Comparison of ENCODE assay signal across 33 cellular contexts in the genomic region with DNA sequence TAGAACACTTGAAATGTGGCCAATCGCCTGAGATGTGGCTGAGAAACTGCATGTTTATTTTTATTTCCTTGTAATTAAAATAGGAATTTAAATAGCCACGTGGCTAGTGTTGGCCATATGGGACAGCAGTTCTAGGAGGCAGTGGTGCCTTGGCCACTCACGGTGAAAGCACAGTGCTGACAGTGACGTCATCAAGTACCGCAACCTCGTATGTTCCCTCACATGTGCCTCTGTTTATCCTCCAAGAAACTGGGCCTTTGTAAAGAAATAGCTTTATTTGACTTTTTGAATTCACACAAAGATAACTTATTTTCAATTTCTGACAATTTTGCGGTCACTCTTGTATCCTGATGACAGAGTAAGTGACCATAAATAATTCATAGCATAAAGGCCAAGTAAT.
DNase-seq lines count a peak whose midpoint lies in the region; ATAC-seq, FAIRE-seq and TF ChIP-seq lines count a peak whose summit lies in the region.
"Had no signal": no experiment of that assay in that cellular context is flagged by ENCODE, and none has a peak within 500 bp of the region (broad histone marks: within the 10 kb centered on the region; RNA-seq: fewer than 3 reads in every experiment).

No MANE protein-coding gene starts in this region.

- POLR2A ChIA-PET in HepG2 (lab: Yijun Ruan, JAX) (no interaction called here), HEK293 (lab: Yijun Ruan, JAX) (no interaction called here)

- no peak overlapping the region for H3K9ac ChIP-seq in HepG2 (ENCODE audit: insufficient read depth, low read depth, low read length)
- H3K9ac ChIP-seq: BLaER1; BLaER1 treated with 17β-estradiol and CSF1 and Interleukin-3, amounts not matched to agents 10 nM and 100 nM had no signal

- H3K4me3 ChIP-seq in HepG2 (replicated peaks in 1 of 3; ENCODE audit: insufficient read depth in 1 of 3, low read depth in 2 of 3, low read length in 3 of 3), result no peak overlapping the region
- no peak overlapping the region for H3K4me3 ChIP-seq in right lobe of liver
- H3K4me3 ChIP-seq in HEK293 (ENCODE audit: low read depth, low read length), result no peak overlapping the region
- H3K4me3 ChIP-seq: A549; BLaER1; BLaER1 treated with 17β-estradiol and CSF1 and Interleukin-3, amounts not matched to agents 10 nM and 100 nM had no signal

- in situ Hi-C loops in HepG2 (cut with HindIII; ENCODE audit: extremely low pct_ligation_motif_present, low pct_unique_long_range_greater_than_20kb), result no loop called here
- in situ Hi-C loops in SK-MEL-5 (cut with HindIII; ENCODE audit: low pct_unique_long_range_greater_than_20kb, low sequenced_read_pairs), result no loop called here

- no peak for DNase-seq in HepG2 (ENCODE audit: low spot score)
- no peak for DNase-seq in right lobe of liver
- peak; percentile 6 for DNase-seq in SK-MEL-5 (ENCODE audit: low read depth, low spot score)
- no peak for DNase-seq in putamen (ENCODE audit: low spot score)
- DNase-seq in activated CD8-positive, alpha-beta memory T cell treated with anti-CD3 and anti-CD28 coated beads for 24 hours, result no peak
- DNase-seq: 8988T; ACHN; AML-193; BE2C; C1 segment of cervical spinal cord; Caco-2; Calu3; CD4-positive, alpha-beta memory T cell; CD4-positive, alpha-beta T cell; CD4-positive, CD25-positive, alpha-beta regulatory T cell; CD8-positive, alpha-beta memory T cell; CD8-positive, alpha-beta T cell; COR-L47; DMS 273 treated with DMSO at 0.1 percent for 48 hours; DMS153; DMS53; DMS79; DMS79 treated with DMSO at 0.1 percent for 48 hours; DND-41; EL had no signal

- TF ChIP-seq POLR2A in HepG2 (IDR thresholded peaks at IDR 0.05; ENCODE audit: insufficient read depth in 1 of 2, low read depth in 2 of 2, low read length in 2 of 2) (no peak), right lobe of liver (IDR thresholded peaks at IDR 0.05) (no peak)

- no peaks in the 10 kb centered on the region for H3K79me2 ChIP-seq in HepG2 (ENCODE audit: insufficient read depth, low read length)

- H4K20me1 ChIP-seq in HepG2 (ENCODE audit: insufficient read depth, low read length), result no peaks in the 10 kb centered on the region
- H4K20me1 ChIP-seq: BLaER1; BLaER1 treated with 17β-estradiol and CSF1 and Interleukin-3, amounts not matched to agents 10 nM and 100 nM had no signal

- no peak overlapping the region for H2AFZ ChIP-seq in HepG2 (ENCODE audit: low read length)

- ATAC-seq in HepG2 (no peak), right lobe of liver (no peak)
- ATAC-seq: A549; CD8-positive, alpha-beta T cell had no signal

- H3K4me1 ChIP-seq in HepG2 (ENCODE audit: insufficient read depth, low read length), result no peaks in the 10 kb centered on the region
- no peaks in the 10 kb centered on the region for H3K4me1 ChIP-seq in right lobe of liver
- no peaks in the 10 kb centered on the region for H3K4me1 ChIP-seq in HEK293 (ENCODE audit: control insufficient read depth, insufficient read depth, low read length)
- H3K4me1 ChIP-seq: A549; BE2C; BLaER1; BLaER1 treated with 17β-estradiol and CSF1 and Interleukin-3, amounts not matched to agents 10 nM and 100 nM; Caco-2 had no signal

- TF ChIP-seq CTCF in HepG2 (CRISPR knock-in tag; IDR thresholded peaks at IDR 0.05) (no peak), right lobe of liver (IDR thresholded peaks at IDR 0.05) (no peak), HEK293 (tag by site-specific recombination; IDR thresholded peaks at IDR 0.05) (no peak)

- H3K27ac ChIP-seq in HepG2 (ENCODE audit: extremely low read length, insufficient read depth, low read length) (no peak overlapping the region), right lobe of liver (no peak overlapping the region), HEK293 (ENCODE audit: extremely low read depth, low read depth, low read length) (no peak overlapping the region)
- H3K27ac ChIP-seq: 22Rv1; A549; BLaER1; BLaER1 treated with 17β-estradiol and CSF1 and Interleukin-3, amounts not matched to agents 10 nM and 100 nM; C4-2B had no signal

- no TSS peak for BruUV-seq in HepG2 (replicated peaks; lab: Mats Ljungman, UMichigan)

- WGBS in HepG2 (ENCODE audit: low lambda C conversion rate), result 43% methylated on average over 7 of the region's 7 CpGs
- 60% methylated on average over 7 of the region's 7 CpGs for WGBS in right lobe of liver (ENCODE audit: insufficient coverage, low coverage, low lambda C conversion rate, missing lambda C conversion rate)

- no peak for TF ChIP-seq RAD21 in HepG2 (CRISPR knock-in tag; IDR thresholded peaks at IDR 0.05)

- no peak overlapping the region for H3K4me2 ChIP-seq in HepG2 (ENCODE audit: low read depth, low read length)
- H3K4me2 ChIP-seq: A549; BLaER1; BLaER1 treated with 17β-estradiol and CSF1 and Interleukin-3, amounts not matched to agents 10 nM and 100 nM had no signal

- no peaks in the 10 kb centered on the region for H3K27me3 ChIP-seq in HepG2 (ENCODE audit: control insufficient read depth in 1 of 2, insufficient read depth in 2 of 2, low read length in 2 of 2)
- H3K27me3 ChIP-seq in right lobe of liver, result no peaks in the 10 kb centered on the region
- H3K27me3 ChIP-seq: BE2C; BLaER1; BLaER1 treated with 17β-estradiol and CSF1 and Interleukin-3, amounts not matched to agents 10 nM and 100 nM had no signal

- H3K36me3 ChIP-seq in HepG2 (replicated peaks in 1 of 2; ENCODE audit: control insufficient read depth in 1 of 2, insufficient read depth in 2 of 2, low read length in 2 of 2), result no peaks in the 10 kb centered on the region
- H3K36me3 ChIP-seq in right lobe of liver, result no peaks in the 10 kb centered on the region
- H3K36me3 ChIP-seq in HEK293 (ENCODE audit: control insufficient read depth in 2 of 2, insufficient read depth in 1 of 2, low read length in 2 of 2), result no peaks in the 10 kb centered on the region
- H3K36me3 ChIP-seq: BE2C; BLaER1; BLaER1 treated with 17β-estradiol and CSF1 and Interleukin-3, amounts not matched to agents 10 nM and 100 nM had no signal

- intact Hi-C loops in HepG2 (cut with micrococcal nuclease; ENCODE audit: unreplicated experiment), result no loop called here
- intact Hi-C loops in right lobe of liver (cut with DNase I), result no loop called here

- TF ChIP-seq EP300 in HepG2 (IDR thresholded peaks at IDR 0.05; ENCODE audit: low read depth in 2 of 2, low read length in 2 of 2) (no peak), HepG2 (CRISPR knock-in tag; IDR thresholded peaks at IDR 0.05; ENCODE audit: borderline replicate concordance) (no peak)

- no peaks in the 10 kb centered on the region for H3K9me3 ChIP-seq in HepG2 (ENCODE audit: low read length)
- H3K9me3 ChIP-seq in right lobe of liver, result no peaks in the 10 kb centered on the region
- no peaks in the 10 kb centered on the region for H3K9me3 ChIP-seq in HEK293 (ENCODE audit: control insufficient read depth, insufficient read depth, low read depth, low read length)
- H3K9me3 ChIP-seq: BE2C, BLaER1, Caco-2 had no signal

- CTCF ChIA-PET in HepG2 (lab: Yijun Ruan, JAX; ENCODE audit: low intra/inter-chr PET ratio, low total read pairs), result no interaction called here
- CTCF ChIA-PET in HEK293 (lab: Yijun Ruan, JAX), result no interaction called here

- FAIRE-seq in HepG2 (lab: Jason Lieb, UNC), result no peak
- FAIRE-seq: A204.1, A549, D721Med had no signal

TF ChIP-seq in HEK293, 187 proteins besides CTCF, POLR2A, EP300 and RAD21:
- TF ChIP-seq, protein P1, sequence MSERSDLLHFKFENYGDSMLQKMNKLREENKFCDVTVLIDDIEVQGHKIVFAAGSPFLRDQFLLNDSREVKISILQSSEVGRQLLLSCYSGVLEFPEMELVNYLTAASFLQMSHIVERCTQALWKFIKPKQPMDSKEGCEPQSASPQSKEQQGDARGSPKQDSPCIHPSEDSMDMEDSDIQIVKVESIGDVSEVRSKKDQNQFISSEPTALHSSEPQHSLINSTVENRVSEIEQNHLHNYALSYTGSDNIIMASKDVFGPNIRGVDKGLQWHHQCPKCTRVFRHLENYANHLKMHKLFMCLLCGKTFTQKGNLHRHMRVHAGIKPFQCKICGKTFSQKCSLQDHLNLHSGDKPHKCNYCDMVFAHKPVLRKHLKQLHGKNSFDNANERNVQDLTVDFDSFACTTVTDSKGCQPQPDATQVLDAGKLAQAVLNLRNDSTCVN (tag by site-specific recombination; optimal IDR thresholded peaks at IDR 0.05), result no peak
- TF ChIP-seq ATF2 (tag by site-specific recombination; IDR thresholded peaks at IDR 0.05; ENCODE audit: low read depth), result 0 out of 2 replicates have a peak, but pooled peaks have one; percentile 17
TF ChIP-seq in HEK293: peak in this region for 1.

Comparison
In these comparisons a context has a peak if more than half of its experiments do, and no peak if none do; other contexts are left out.
1. Of the 63 proteins assayed by ChIP-seq in both HepG2 and HEK293: peak only in HepG2: none; only in HEK293: ATF2; in both: none; in neither: 62.